In genomic region chr7:21532487-21532886, GRCh38 we compare ENCODE assay signal across 1 cellular context. TPM values are rescaled to one million over a fixed set of nuclear protein-coding genes. Genes with fewer than 3 reads are reported as not detected.
"Had no signal": no experiment of that assay in that cellular context is flagged by ENCODE, and none has a peak within 500 bp of the region (broad histone marks: within the 10 kb centered on the region; RNA-seq: fewer than 3 reads in every experiment).

No MANE protein-coding gene starts in this region.

RNA-seq across cellular contexts. Expression of gene DNAH11, which starts 10.4 kb away (rescaled TPM):
- total RNA-seq: osteocyte had no signal
